Comparison of ENCODE assay signal across 27 cellular contexts in genomic region chr7:28668085-28668484, GRCh38.
"Had no signal": no experiment of that assay in that cellular context is flagged by ENCODE, and none has a peak within 500 bp of the region (broad histone marks: within the 10 kb centered on the region; RNA-seq: fewer than 3 reads in every experiment).

No MANE protein-coding gene starts in this region.

- FAIRE-seq: urothelium cell line had no signal

- ATAC-seq: stimulated activated effector memory CD8-positive, alpha-beta T cell treated with anti-CD3 and anti-CD28 coated beads, Interleukin-12 subunit alpha, Interleukin-12 subunit beta, amount 100 ng/mL, for 72 hours; stimulated activated memory B cell treated with anti-CD40 and anti-IgM and Interleukin-4, amounts not matched to agents 10 μg/mL and 1 μg/mL and 100 μg/mL, for 72 hours; stimulated activated naive B cell treated with anti-CD40 and anti-IgM and Interleukin-4, amounts not matched to agents 10 μg/mL and 1 μg/mL and 100 μg/mL, for 72 hours; stimulated activated naive CD8-positive, alpha-beta T cell treated with anti-CD3 and anti-CD28 coated beads, Interleukin-15, amount 100 ng/mL, for 72 hours; stimulated activated naive CD8-positive, alpha-beta T cell treated with anti-CD3 and anti-CD28 coated beads, Interleukin-15, Interleukin-2, amounts not matched to agents 100 U/mL and 50 U/mL, for 24 hours; upper lobe of right lung had no signal

- H3K27ac ChIP-seq: suprapubic skin, testis, thoracic aorta, thyroid gland, tibial artery, tibial nerve, transverse colon, upper lobe of right lung, uterus, vagina had no signal

- DNase-seq: stimulated activated CD4-positive, alpha-beta T cell treated with anti-CD3 and anti-CD28 coated beads, Interleukin-2, amount 100 ng/mL, for 48 hours; stimulated activated CD4-positive, alpha-beta T cell treated with anti-CD3 and anti-CD28 coated beads, Interleukin-4, amount 100 ng/mL, for 1 hour; stimulated activated CD4-positive, alpha-beta T cell treated with anti-CD3 and anti-CD28 coated beads, Interleukin-4, amount 100 ng/mL, for 24 hours; stimulated activated CD4-positive, alpha-beta T cell treated with anti-CD3 and anti-CD28 coated beads, Interleukin-4, amount 100 ng/mL, for 4 hours; stimulated activated CD8-positive, alpha-beta memory T cell treated with anti-CD3 and anti-CD28 coated beads, Interleukin-4, amount 100 ng/mL, for 48 hours; stimulated activated naive B cell treated with anti-CD40 and anti-IgM and Interleukin-4, amounts not matched to agents 10 μg/mL and 1 μg/mL and 100 μg/mL, for 72 hours; stimulated activated naive CD4-positive, alpha-beta T cell; stimulated activated naive CD4-positive, alpha-beta T cell treated with Interleukin-2 at 50 U/mL for 16 hours; stimulated activated naive CD8-positive, alpha-beta T cell treated with anti-CD3 and anti-CD28 coated beads, Interleukin-15, amount 100 ng/mL, for 72 hours; stimulated activated naive CD8-positive, alpha-beta T cell treated with anti-CD3 and anti-CD28 coated beads, Interleukin-15, Interleukin-2, amounts not matched to agents 100 U/mL and 50 U/mL, for 24 hours; stomach; substantia nigra; testis; thyroid gland; tibial artery; transverse colon; trophoblast cell; upper lobe of left lung; upper lobe of right lung; uterus had no signal

- H3K4me3 ChIP-seq: stomach, suprapubic skin, testis, thoracic aorta, thyroid gland, tibial artery, tibial nerve, transverse colon, upper lobe of left lung, upper lobe of right lung, uterus, vagina had no signal

- H3K9me3 ChIP-seq: stomach, suprapubic skin, testis, thoracic aorta, thyroid gland, tibial artery, tibial nerve, transverse colon, upper lobe of left lung, upper lobe of right lung, uterus, vagina had no signal

- H3K36me3 ChIP-seq: stomach, suprapubic skin, thoracic aorta, thyroid gland, tibial artery, tibial nerve, transverse colon, upper lobe of left lung, upper lobe of right lung, uterus, vagina had no signal

- H3K4me1 ChIP-seq: stomach, suprapubic skin, testis, thyroid gland, tibial artery, tibial nerve, upper lobe of right lung, uterus, vagina had no signal

- H3K27me3 ChIP-seq: stomach, suprapubic skin, testis, thyroid gland, tibial artery, tibial nerve, upper lobe of left lung, upper lobe of right lung, uterus, vagina had no signal
